8 cellular contexts compared by ENCODE assay signal in genomic region chr1:150486966-150487762, GRCh38. TPM values are rescaled to one million over a fixed set of nuclear protein-coding genes. Genes with fewer than 3 reads are reported as not detected.
DNase-seq lines count a peak whose midpoint lies in the region; ATAC-seq and TF ChIP-seq lines count a peak whose summit lies in the region.

Gene TARS2, plus strand, starts transcription at chr1:150487419. Its CDS starts 32 bp downstream, at chr1:150487451.

- 0 out of 2 replicates have a peak, but pooled peaks have one; percentile 16 for TF ChIP-seq CTCF in BJ (IDR thresholded peaks at IDR 0.05; ENCODE audit: insufficient read depth, low read depth, low read length)

- H3K36me3 ChIP-seq in BJ (ENCODE audit: control insufficient read depth, insufficient read depth, low read length), result peaks cover 3% of the 10 kb centered on the region

- peak; percentile 99 for ATAC-seq in HG03460 (IDR thresholded peaks at IDR 0.05; ENCODE audit: unreplicated experiment)

- DNase-seq in BJ (ENCODE audit: low read depth) (peak; percentile 90), GM19240 (ENCODE audit: insufficient read length, low spot score) (peak; percentile 84), NCI-H526 (lab: John Stamatoyannopoulos, UW) (peak; percentile 100), dedifferentiated amniotic fluid mesenchymal stem cell (ENCODE audit: extremely low spot score) (peak; percentile 99), left kidney (ENCODE audit: low read depth, low spot score) (peak; percentile 99)
- DNase-seq in activated CD4-positive, alpha-beta T cell treated with anti-CD3 and anti-CD28 coated beads for 48 hours, result peak; percentile 97
- peak; percentile 94 to 95 for DNase-seq in stimulated activated CD4-positive, alpha-beta T cell treated with anti-CD3 and anti-CD28 coated beads, Interleukin-2, amount 100 ng/mL, for 24 hours

- CTCF ChIA-PET in BJ (lab: Yijun Ruan, JAX), result interaction anchor here (0.6 to 4.1 kb wide), 5 partner anchors 28 to 361 kb away, joined by 3 to 23 read pairs (median 3); partner anchors contain the start of gene FALEC

- peak within 1 kb of the TSS; percentile 71 for H3K4me3 ChIP-seq in BJ (ENCODE audit: low read depth, low read length)

- POLR2A ChIA-PET in BJ (lab: Charles Lee), result no interaction called here

- no peaks in the 10 kb centered on the region for H3K27me3 ChIP-seq in BJ (ENCODE audit: control insufficient read depth, insufficient read depth, low read length)

RNA-seq across cellular contexts. Expression of gene TARS2, which starts in this region (rescaled TPM):
- polyA plus RNA-seq in BJ (2011; rRNA removed), result 12.6 and 17.7 TPM in 2 replicates
- polyA minus RNA-seq in BJ (2011; rRNA and poly(A)+ RNA removed), result 11.8 and 16.4 TPM in 2 replicates

Comparison
In these comparisons a context has a peak if more than half of its experiments do, and no peak if none do; other contexts are left out.
1. Peak in every context shown above with its lines: DNase-seq, ATAC-seq and H3K4me3 ChIP-seq.